ENCODE assay signal across 13 cellular contexts in genomic region chr16:27273330-27273669, GRCh38. TPM values are rescaled to one million over a fixed set of nuclear protein-coding genes. Genes with fewer than 3 reads are reported as not detected.
DNase-seq lines count a peak whose midpoint lies in the region; ATAC-seq and TF ChIP-seq lines count a peak whose summit lies in the region.
"Had no signal": no experiment of that assay in that cellular context is flagged by ENCODE, and none has a peak within 500 bp of the region (broad histone marks: within the 10 kb centered on the region; RNA-seq: fewer than 3 reads in every experiment).

No MANE protein-coding gene starts in this region.

- no peaks in the 10 kb centered on the region for H3K36me3 ChIP-seq in esophagus muscularis mucosa
- H3K36me3 ChIP-seq: vagina had no signal

- peaks cover 3% of the 10 kb centered on the region for H3K36me3 Mint-ChIP-seq in activated T-cell treated with anti-CD3 and anti-CD28 coated beads, Interleukin-2, amount 50 U/mL, for 4 hours (ENCODE audit: insufficient read depth)
- H3K36me3 Mint-ChIP-seq in T-cell, result no peaks in the 10 kb centered on the region
- H3K36me3 Mint-ChIP-seq in stimulated activated memory B cell treated with anti-CD40 and anti-IgM and Interleukin-4, amounts not matched to agents 10 μg/mL and 1 μg/mL and 100 μg/mL, for 72 hours, result peaks cover 15% of the 10 kb centered on the region

- no peaks in the 10 kb centered on the region for H3K27me3 ChIP-seq in esophagus muscularis mucosa
- H3K27me3 ChIP-seq: vagina had no signal

- H3K4me1 ChIP-seq in esophagus muscularis mucosa, result peaks cover 6 to 11% (median 10%) of the 10 kb centered on the region in 4 donors

- ATAC-seq in activated T-cell treated with anti-CD3 and anti-CD28 coated beads, Interleukin-2, amount 50 U/mL, for 4 hours, result no peak
- no peak for ATAC-seq in T-cell (replicated peaks in 1 of 4)
- ATAC-seq in stimulated activated memory B cell treated with anti-CD40 and anti-IgM and Interleukin-4, amounts not matched to agents 10 μg/mL and 1 μg/mL and 100 μg/mL, for 72 hours, result no peak

- H3K4me1 Mint-ChIP-seq in activated T-cell treated with anti-CD3 and anti-CD28 coated beads, Interleukin-2, amount 50 U/mL, for 4 hours (ENCODE audit: low read depth), result peaks cover 63% of the 10 kb centered on the region
- peaks cover 37 to 57% (median 56%) of the 10 kb centered on the region in 3 donors for H3K4me1 Mint-ChIP-seq in T-cell
- H3K4me1 Mint-ChIP-seq in stimulated activated memory B cell treated with anti-CD40 and anti-IgM and Interleukin-4, amounts not matched to agents 10 μg/mL and 1 μg/mL and 100 μg/mL, for 72 hours, result peaks cover 24% of the 10 kb centered on the region

- CTCF ChIA-PET in T-cell (lab: Charles Lee), result interaction anchor here (1.0 to 1.1 kb wide), 2 partner anchors 36 to 119 kb away, joined by 4 to 5 read pairs; no protein-coding TSS in a partner anchor

- TF ChIP-seq CTCF in esophagus muscularis mucosa (IDR thresholded peaks at IDR 0.05) (no peak), GM13977 (IDR thresholded peaks at IDR 0.05; ENCODE audit: extremely low read depth, insufficient read depth, missing control alignments) (no peak)

- H3K27me3 Mint-ChIP-seq in activated T-cell treated with anti-CD3 and anti-CD28 coated beads, Interleukin-2, amount 50 U/mL, for 4 hours (ENCODE audit: low read depth), result no peaks in the 10 kb centered on the region
- H3K27me3 Mint-ChIP-seq in T-cell, result peaks cover 0 to 2% of the 10 kb centered on the region in 2 donors
- no peaks in the 10 kb centered on the region for H3K27me3 Mint-ChIP-seq in stimulated activated memory B cell treated with anti-CD40 and anti-IgM and Interleukin-4, amounts not matched to agents 10 μg/mL and 1 μg/mL and 100 μg/mL, for 72 hours

- H3K4me3 ChIP-seq in esophagus muscularis mucosa, result no peak overlapping the region
- H3K4me3 ChIP-seq: skin epidermis, vagina had no signal

- H3K4me3 Mint-ChIP-seq in activated T-cell treated with anti-CD3 and anti-CD28 coated beads, Interleukin-2, amount 50 U/mL, for 4 hours, result peak overlapping the region; percentile 61
- peak overlapping the region in 2 of 3 donors; percentile 14 to 48 for H3K4me3 Mint-ChIP-seq in T-cell
- no peak overlapping the region for H3K4me3 Mint-ChIP-seq in stimulated activated memory B cell treated with anti-CD40 and anti-IgM and Interleukin-4, amounts not matched to agents 10 μg/mL and 1 μg/mL and 100 μg/mL, for 72 hours

- POLR2A ChIA-PET in T-cell (lab: Charles Lee), result interaction anchor here in 1 of 2 donors (0.5 to 0.7 kb wide), 3 partner anchors 37 to 83 kb away, joined by 3 to 5 read pairs (median 3); no protein-coding TSS in a partner anchor

- WGBS in esophagus muscularis mucosa, result 94% methylated on average over 4 of the region's 4 CpGs

- H3K27ac Mint-ChIP-seq in T-cell, result peak overlapping the region; percentile 75 to 89
- peak overlapping the region; percentile 68 for H3K27ac Mint-ChIP-seq in stimulated activated memory B cell treated with anti-CD40 and anti-IgM and Interleukin-4, amounts not matched to agents 10 μg/mL and 1 μg/mL and 100 μg/mL, for 72 hours

- TF ChIP-seq EP300 in esophagus muscularis mucosa (IDR thresholded peaks at IDR 0.05), result no peak

- DNase-seq in activated T-cell treated with anti-CD3 and anti-CD28 coated beads, Interleukin-2, amount 50 U/mL, for 4 hours, result no peak
- DNase-seq in activated T-cell treated with anti-CD3 and anti-CD28 coated beads for 4 hours (no peak), T-cell (no peak), esophagus muscularis mucosa (ENCODE audit: extremely low spot score) (peak; percentile 5), COLO829 (ENCODE audit: low spot score) (no peak), NCI-H2029 treated with DMSO at 0.1 percent for 48 hours (lab: John Stamatoyannopoulos, UW) (no peak), GM13977 (ENCODE audit: low spot score) (no peak)
- DNase-seq: activated effector memory CD4-positive, alpha-beta T cell treated with Interleukin-2 at 50 U/mL for 16 hours; hypothalamus; NCI-H69 had no signal

- H3K9me3 ChIP-seq in esophagus muscularis mucosa, result no peaks in the 10 kb centered on the region
- H3K9me3 ChIP-seq: vagina had no signal

- H3K9me3 Mint-ChIP-seq in activated T-cell treated with anti-CD3 and anti-CD28 coated beads, Interleukin-2, amount 50 U/mL, for 4 hours, result no peaks in the 10 kb centered on the region
- H3K9me3 Mint-ChIP-seq in T-cell, result no peaks in the 10 kb centered on the region
- H3K9me3 Mint-ChIP-seq in stimulated activated memory B cell treated with anti-CD40 and anti-IgM and Interleukin-4, amounts not matched to agents 10 μg/mL and 1 μg/mL and 100 μg/mL, for 72 hours, result peaks cover 2% of the 10 kb centered on the region

- intact Hi-C loops in esophagus muscularis mucosa (cut with DNase I), result no loop called here

- TF ChIP-seq POLR2A in esophagus muscularis mucosa (IDR thresholded peaks at IDR 0.05; ENCODE audit: low read depth), result no peak

- H3K27ac ChIP-seq in esophagus muscularis mucosa (replicated peaks in 1 of 4), result no peak overlapping the region
- H3K27ac ChIP-seq: vagina had no signal

- in situ Hi-C loops in GM13977 (cut with MboI; ENCODE audit: low pct_unique_long_range_greater_than_20kb, low sequenced_read_pairs, unreplicated experiment), result no loop called here

RNA-seq across cellular contexts. Expression of gene NSMCE1, which starts 4.7 kb away (rescaled TPM):
- 100 to 1,000 TPM; 109 to 111 (median 111) TPM for total RNA-seq in activated T-cell treated with anti-CD3 and anti-CD28 coated beads, Interleukin-2, amount 50 U/mL, for 4 hours
- total RNA-seq in T-cell, result 10 to 100 TPM; 53.5 to 83.2 (median 73.9) TPM
- 10 to 100 TPM; 49.7 to 68.8 (median 64.0) TPM for total RNA-seq in esophagus muscularis mucosa

RNA-seq across cellular contexts. Expression of gene IL4R, which starts 40.5 kb away (rescaled TPM):
- total RNA-seq in activated T-cell treated with anti-CD3 and anti-CD28 coated beads, Interleukin-2, amount 50 U/mL, for 4 hours, result 100 to 1,000 TPM; 110 to 143 (median 140) TPM
- total RNA-seq in T-cell (100 to 1,000 TPM; 186 to 281 (median 221) TPM), esophagus muscularis mucosa (100 to 1,000 TPM in 3 of 4 donors, 10 to 100 TPM in 1; 72.7 to 167 (median 116) TPM)
